Comparison of ENCODE assay signal across 31 cellular contexts in genomic region chr3:17823816-17824215, GRCh38.
"Had no signal": no experiment of that assay in that cellular context is flagged by ENCODE, and none has a peak within 500 bp of the region (broad histone marks: within the 10 kb centered on the region; RNA-seq: fewer than 3 reads in every experiment).

No MANE protein-coding gene starts in this region.

- H3K27ac ChIP-seq: body of pancreas, colonic mucosa, epithelial cell of prostate, esophagus squamous epithelium had no signal

- H3K27me3 ChIP-seq: body of pancreas, colonic mucosa, esophagus squamous epithelium had no signal

- H3K4me1 ChIP-seq: body of pancreas, colonic mucosa, esophagus squamous epithelium had no signal

- FAIRE-seq: astrocyte, endometrium, endothelial cell of umbilical vein, frontal cortex had no signal

- H3K36me3 ChIP-seq: colonic mucosa, esophagus squamous epithelium had no signal

- H3K9me3 ChIP-seq: body of pancreas, colonic mucosa, esophagus squamous epithelium had no signal

- ATAC-seq: activated naive CD4-positive, alpha-beta T cell treated with anti-CD3 and anti-CD28 coated beads, Interleukin-2, amount 50 U/mL, for 72 hours; activated T-cell treated with anti-CD3 and anti-CD28 coated beads, Interleukin-2, amount 50 U/mL, for 72 hours; body of pancreas; T-helper 17 cell had no signal

- DNase-seq: activated CD4-positive, alpha-beta memory T cell treated with anti-CD3 and anti-CD28 coated beads, Interleukin-2, amount 10 ng/mL, durations not matched to agents 7 days and 5 days; activated CD4-positive, alpha-beta T cell treated with anti-CD3 and anti-CD28 coated beads for 1 hour; activated CD4-positive, alpha-beta T cell treated with anti-CD3 and anti-CD28 coated beads for 4 hours; activated CD4-positive, alpha-beta T cell treated with anti-CD3 and anti-CD28 coated beads, Interleukin-2, amount 10 ng/mL, durations not matched to agents 7 days and 5 days; activated CD4-positive, alpha-beta T cell treated with anti-CD3 and anti-CD28 coated beads, Interleukin-2, amount 50 U/mL, for 4 hours; activated CD4-positive, CD25-positive, alpha-beta regulatory T cell; activated CD8-positive, alpha-beta memory T cell treated with anti-CD3 and anti-CD28 coated beads, Interleukin-2, amount 50 U/mL, for 48 hours; activated gamma-delta T cell; activated naive CD4-positive, alpha-beta T cell; activated naive CD4-positive, alpha-beta T cell treated with anti-CD3 and anti-CD28 coated beads, Interleukin-2, amount 10 ng/mL, durations not matched to agents 7 days and 5 days; activated naive CD8-positive, alpha-beta T cell treated with anti-CD3 and anti-CD28 coated beads, Interleukin-2, amount 10 ng/mL, durations not matched to agents 7 days and 5 days; activated T-cell treated with anti-CD3 and anti-CD28 coated beads for 4 hours; activated T-cell treated with anti-CD3 and anti-CD28 coated beads, Interleukin-2, amount 50 U/mL, for 24 hours; activated T-cell treated with anti-CD3 and anti-CD28 coated beads, Interleukin-2, amount 50 U/mL, for 72 hours; body of pancreas; caudate nucleus; cerebellar nuclear complex; colonic mucosa; effector CD8-positive, alpha-beta T cell; esophagus squamous epithelium; foreskin fibroblast; head of caudate nucleus; T-helper 1 cell; T-helper 17 cell; T1000 had no signal

- H3K4me3 ChIP-seq: body of pancreas, colonic mucosa, esophagus squamous epithelium had no signal
